11 cellular contexts compared by ENCODE assay signal in genomic region chr6:169452117-169452868, GRCh38.
A peak's percentile ranks its signal among the peaks of the same experiment; 100 is the strongest.
DNase-seq lines count a peak whose midpoint lies in the region; ATAC-seq and TF ChIP-seq lines count a peak whose summit lies in the region.
"Had no signal": no experiment of that assay in that cellular context is flagged by ENCODE, and none has a peak within 500 bp of the region (broad histone marks: within the 10 kb centered on the region; RNA-seq: fewer than 3 reads in every experiment).

No MANE protein-coding gene starts in this region.

- peak overlapping the region; percentile 63 for H3K9ac ChIP-seq in fibroblast of lung (ENCODE audit: insufficient read depth, low read length)

- H3K4me3 ChIP-seq in A673 (ENCODE audit: low read depth, low read length, poor library complexity, severe bottlenecking) (peak overlapping the region; percentile 16), fibroblast of lung (replicated peaks in 1 of 4; ENCODE audit: control extremely low read depth in 1 of 4, insufficient read depth in 1 of 4, low read depth in 3 of 4, low read length in 4 of 4) (peak overlapping the region; percentile 13 to 57 (median 48)), BE2C (ENCODE audit: low read depth, low read length) (no peak overlapping the region)

- H3K9me3 ChIP-seq in A673 (ENCODE audit: low read depth, low read length, poor library complexity, severe bottlenecking) (no peaks in the 10 kb centered on the region), fibroblast of lung (ENCODE audit: control insufficient read depth, insufficient read depth, low read depth, low read length) (no peaks in the 10 kb centered on the region), BE2C (no peaks in the 10 kb centered on the region)

- TF ChIP-seq CTCF in A673 (conservative IDR thresholded peaks at IDR 0.05; ENCODE audit: low read depth, low read length): no peak
- no peak for TF ChIP-seq CTCF in fibroblast of lung (conservative IDR thresholded peaks at IDR 0.05 in 1 of 2, IDR thresholded peaks at IDR 0.05 in 1 of 2; ENCODE audit: low read depth in 1 of 2, low read length in 2 of 2)
- no peak for TF ChIP-seq CTCF in omental fat pad (IDR thresholded peaks at IDR 0.05)
- TF ChIP-seq CTCF in BE2C (IDR thresholded peaks at IDR 0.05; ENCODE audit: low read depth, low read length): no peak

- peak; percentile 87 for ATAC-seq in omental fat pad (ENCODE audit: low FRiP score)
- ATAC-seq in GM18873 (IDR thresholded peaks at IDR 0.05; ENCODE audit: low FRiP score, unreplicated experiment): no peak

- POLR2A ChIA-PET in A673 (lab: Charles Lee; ENCODE audit: low non-redundant PET): no interaction called here

- peaks cover 5% of the 10 kb centered on the region for H3K4me1 ChIP-seq in A673 (ENCODE audit: insufficient read depth, low read length, poor library complexity, severe bottlenecking)
- peaks cover 15% of the 10 kb centered on the region for H3K4me1 ChIP-seq in fibroblast of lung (ENCODE audit: control insufficient read depth, extremely low read depth, insufficient read depth, low read length)
- no peaks in the 10 kb centered on the region for H3K4me1 ChIP-seq in BE2C

- DNase-seq in A673 (ENCODE audit: low spot score): peak; percentile 77
- peak; percentile 27 for DNase-seq in NCI-H2227 (lab: John Stamatoyannopoulos, UW; ENCODE audit: unreplicated experiment)
- peak; percentile 90 to 94 for DNase-seq in fibroblast of lung (ENCODE audit: low read depth in 2 of 2)
- peak; percentile 46 for DNase-seq in omental fat pad (ENCODE audit: low spot score)
- no peak for DNase-seq in BE2C
- DNase-seq in activated CD4-positive, alpha-beta T cell treated with anti-CD3 and anti-CD28 coated beads, Interleukin-2, amount 50 U/mL, for 4 hours: no peak
- DNase-seq in cerebellum (ENCODE audit: low spot score): no peak
- DNase-seq: CD4-positive, alpha-beta T cell; Kasumi-1 had no signal

- H3K4me2 ChIP-seq in fibroblast of lung (ENCODE audit: extremely low read depth, insufficient read depth, low read length): peak overlapping the region; percentile 95

- H3K36me3 ChIP-seq in A673 (ENCODE audit: insufficient read depth, low read length, poor library complexity, severe bottlenecking) (no peaks in the 10 kb centered on the region), fibroblast of lung (ENCODE audit: control insufficient read depth, insufficient read depth, low read length) (no peaks in the 10 kb centered on the region), BE2C (no peaks in the 10 kb centered on the region)

- H2AFZ ChIP-seq in fibroblast of lung (ENCODE audit: low read length): peak overlapping the region; percentile 88

- no peaks in the 10 kb centered on the region for H3K79me2 ChIP-seq in fibroblast of lung (ENCODE audit: control insufficient read depth, insufficient read depth, low read length)

- CTCF ChIA-PET in A673 (lab: Charles Lee): no interaction called here

- BruUV-seq in A673 (replicated peaks; lab: Mats Ljungman, UMichigan): no TSS peak

- intact Hi-C loops in A673 (cut with micrococcal nuclease; ENCODE audit: unreplicated experiment): no loop called here

- peak overlapping the region; percentile 21 for H3K27ac ChIP-seq in A673 (ENCODE audit: low read depth, low read length, poor library complexity, severe bottlenecking)
- peak overlapping the region; percentile 89 for H3K27ac ChIP-seq in fibroblast of lung (ENCODE audit: insufficient read depth, low read length)
- H3K27ac ChIP-seq: VCaP had no signal

- H4K20me1 ChIP-seq in fibroblast of lung (ENCODE audit: control insufficient read depth, extremely low read depth, insufficient read depth, low read length): no peaks in the 10 kb centered on the region

- H3K27me3 ChIP-seq in A673 (replicated peaks; ENCODE audit: insufficient read depth, low read depth, low read length, poor library complexity) (no peaks in the 10 kb centered on the region), fibroblast of lung (ENCODE audit: control insufficient read depth, insufficient read depth, low read length) (no peaks in the 10 kb centered on the region), BE2C (no peaks in the 10 kb centered on the region)

Comparison
In these comparisons a context has a peak if more than half of its experiments do, and no peak if none do; other contexts are left out.
1. DNase-seq: peak in A673 (single experiment), NCI-H2227 (single experiment), fibroblast of lung (2 of 2) and omental fat pad (single experiment); none in BE2C (single experiment), activated CD4-positive, alpha-beta T cell treated with anti-CD3 and anti-CD28 coated beads, Interleukin-2, amount 50 U/mL, for 4 hours (0 of 2) and cerebellum (single experiment).